9 cellular contexts compared by ENCODE assay signal in genomic region chr4:159047478-159048165, GRCh38. TPM values are rescaled to one million over a fixed set of nuclear protein-coding genes. Genes with fewer than 3 reads are reported as not detected.
DNase-seq lines count a peak whose midpoint lies in the region; ATAC-seq and TF ChIP-seq lines count a peak whose summit lies in the region.
"Had no signal": no experiment of that assay in that cellular context is flagged by ENCODE, and none has a peak within 500 bp of the region (broad histone marks: within the 10 kb centered on the region; RNA-seq: fewer than 3 reads in every experiment).

No MANE protein-coding gene starts in this region.

- H3K27ac ChIP-seq in vagina: no peak overlapping the region

- no peak for TF ChIP-seq POLR2A in vagina (IDR thresholded peaks at IDR 0.05)

- peak overlapping the region; percentile 14 for H3K4me3 Mint-ChIP-seq in T-helper 1 cell treated with Interleukin-12 subunit alpha and Interleukin-12 subunit beta and Interleukin-4 antibody, amounts not matched to agents 30 μg/mL and 1 μg/mL, for 36 hours

- H3K27me3 ChIP-seq in vagina: no peaks in the 10 kb centered on the region

- peak; percentile 26 for DNase-seq in HuH-7 (ENCODE audit: low spot score)
- peak; percentile 79 for DNase-seq in fibroblast of the aortic adventitia (ENCODE audit: low read depth)
- DNase-seq in renal cortical epithelial cell (ENCODE audit: low read depth): peak; percentile 13
- DNase-seq in vagina (ENCODE audit: extremely low spot score in 2 of 2): no peak
- no peak for DNase-seq in NCI-H1930 (lab: John Stamatoyannopoulos, UW)
- DNase-seq: NCI-H82 had no signal

- no peaks in the 10 kb centered on the region for H3K9me3 ChIP-seq in vagina

- H3K36me3 Mint-ChIP-seq in T-helper 1 cell treated with Interleukin-12 subunit alpha and Interleukin-12 subunit beta and Interleukin-4 antibody, amounts not matched to agents 30 μg/mL and 1 μg/mL, for 36 hours (ENCODE audit: low read depth): peaks cover 3% of the 10 kb centered on the region

- H3K36me3 ChIP-seq in vagina: no peaks in the 10 kb centered on the region

- ATAC-seq in HG03469 (IDR thresholded peaks at IDR 0.05; ENCODE audit: unreplicated experiment) (no peak), HG03097 (IDR thresholded peaks at IDR 0.05; ENCODE audit: low FRiP score, unreplicated experiment) (no peak)

- H3K27ac Mint-ChIP-seq in T-helper 1 cell treated with Interleukin-12 subunit alpha and Interleukin-12 subunit beta and Interleukin-4 antibody, amounts not matched to agents 30 μg/mL and 1 μg/mL, for 36 hours: peak overlapping the region; percentile 83

- peaks cover 24% of the 10 kb centered on the region for H3K4me1 Mint-ChIP-seq in T-helper 1 cell treated with Interleukin-12 subunit alpha and Interleukin-12 subunit beta and Interleukin-4 antibody, amounts not matched to agents 30 μg/mL and 1 μg/mL, for 36 hours (ENCODE audit: low read depth)

- no peak overlapping the region for H3K4me3 ChIP-seq in fibroblast of the aortic adventitia (ENCODE audit: low read depth, low read length)
- no peak overlapping the region for H3K4me3 ChIP-seq in vagina

- intact Hi-C loops in vagina (cut with DNase I): no loop called here

- TF ChIP-seq CTCF in fibroblast of the aortic adventitia (IDR thresholded peaks at IDR 0.05; ENCODE audit: insufficient read depth, low read length) (no peak), vagina (IDR thresholded peaks at IDR 0.05) (no peak)

- H3K27me3 Mint-ChIP-seq in T-helper 1 cell treated with Interleukin-12 subunit alpha and Interleukin-12 subunit beta and Interleukin-4 antibody, amounts not matched to agents 30 μg/mL and 1 μg/mL, for 36 hours (ENCODE audit: low read depth): peaks cover 3% of the 10 kb centered on the region

- H3K9me3 Mint-ChIP-seq in T-helper 1 cell treated with Interleukin-12 subunit alpha and Interleukin-12 subunit beta and Interleukin-4 antibody, amounts not matched to agents 30 μg/mL and 1 μg/mL, for 36 hours: no peaks in the 10 kb centered on the region

- peaks cover 8% of the 10 kb centered on the region for H3K4me1 ChIP-seq in vagina

RNA-seq across cellular contexts. Expression of gene RAPGEF2, which starts 55.3 kb away (rescaled TPM):
- total RNA-seq in fibroblast of the aortic adventitia (ENCODE audit: low replicate concordance): 25.7 and 44.0 TPM in 2 replicates
- total RNA-seq in renal cortical epithelial cell: 42.7 and 66.9 TPM in 2 replicates
- 32.4 TPM for total RNA-seq in vagina

Comparison
In these comparisons a context has a peak if more than half of its experiments do, and no peak if none do; other contexts are left out.
1. DNase-seq: peak in HuH-7 (single experiment), fibroblast of the aortic adventitia (single experiment) and renal cortical epithelial cell (single experiment); none in vagina (0 of 2) and NCI-H1930 (0 of 2).